Comparison of ENCODE assay signal across 2 cellular contexts in genomic region chr20:164618-165017, GRCh38.
TF ChIP-seq lines count a peak whose summit lies in the region.

No MANE protein-coding gene starts in this region.

TF ChIP-seq in liver, 16 proteins besides CTCF, POLR2A, EP300 and RAD21:
- TF ChIP-seq SP1 (IDR thresholded peaks at IDR 0.05): no peak
- TF ChIP-seq HNF4G (IDR thresholded peaks at IDR 0.05): no peak
- no peak for TF ChIP-seq MAX (IDR thresholded peaks at IDR 0.05)
- TF ChIP-seq FOXA2 (IDR thresholded peaks at IDR 0.05): peak; percentile 53
- TF ChIP-seq EGR1 (IDR thresholded peaks at IDR 0.05; ENCODE audit: low read depth in 2 of 2): no peak
- no peak for TF ChIP-seq TAF1 (conservative IDR thresholded peaks at IDR 0.05)
- no peak for TF ChIP-seq YY1 (IDR thresholded peaks at IDR 0.05)
- peak in 1 of 2 donors; percentile 42 for TF ChIP-seq HNF4A (conservative IDR thresholded peaks at IDR 0.05)
- no peak for TF ChIP-seq REST (IDR thresholded peaks at IDR 0.05)
- TF ChIP-seq GABPA (IDR thresholded peaks at IDR 0.05 in 1 of 2, conservative IDR thresholded peaks at IDR 0.05 in 1 of 2): no peak
- TF ChIP-seq JUND (IDR thresholded peaks at IDR 0.05): no peak
- no peak for TF ChIP-seq ATF3 (IDR thresholded peaks at IDR 0.05)
- peak in 1 of 2 donors; percentile 56 for TF ChIP-seq RXRA (IDR thresholded peaks at IDR 0.05)
- TF ChIP-seq FOXA1 (IDR thresholded peaks at IDR 0.05): peak; percentile 45
- TF ChIP-seq NR2F2 (IDR thresholded peaks at IDR 0.05): no peak
- no peak for TF ChIP-seq ZBTB33 (IDR thresholded peaks at IDR 0.05)

TF ChIP-seq in HepG2, 621 proteins besides CTCF, POLR2A, EP300 and RAD21:
- no peak for TF ChIP-seq MNT (IDR thresholded peaks at IDR 0.05)
- TF ChIP-seq ZNF569 (CRISPR knock-in tag; IDR thresholded peaks at IDR 0.05; ENCODE audit: borderline replicate concordance): no peak
- TF ChIP-seq AKNA (CRISPR knock-in tag; IDR thresholded peaks at IDR 0.05; ENCODE audit: borderline replicate concordance): no peak
- no peak for TF ChIP-seq TBL1XR1 (IDR thresholded peaks at IDR 0.05; ENCODE audit: borderline replicate concordance, low read length, partially characterized antibody)
- TF ChIP-seq ARID5B (CRISPR knock-in tag; IDR thresholded peaks at IDR 0.05): no peak
- TF ChIP-seq ZBTB2 (CRISPR knock-in tag; IDR thresholded peaks at IDR 0.05; ENCODE audit: low read depth): no peak
- TF ChIP-seq ZKSCAN5 (CRISPR knock-in tag; IDR thresholded peaks at IDR 0.05): no peak
- TF ChIP-seq SNRNP70 (IDR thresholded peaks at IDR 0.05; ENCODE audit: low read depth, low read length): no peak
- TF ChIP-seq ZNF572 (CRISPR knock-in tag; IDR thresholded peaks at IDR 0.05): no peak
- no peak for TF ChIP-seq NR2C2 (CRISPR knock-in tag; IDR thresholded peaks at IDR 0.05; ENCODE audit: borderline replicate concordance)
- TF ChIP-seq NFE2L2 (IDR thresholded peaks at IDR 0.05; ENCODE audit: low read length): no peak
- TF ChIP-seq IRF9 (CRISPR knock-in tag; IDR thresholded peaks at IDR 0.05; ENCODE audit: borderline replicate concordance): no peak
- no peak for TF ChIP-seq ZNF34 (CRISPR knock-in tag; IDR thresholded peaks at IDR 0.05; ENCODE audit: borderline replicate concordance)
- no peak for TF ChIP-seq ZNF770 (CRISPR knock-in tag; IDR thresholded peaks at IDR 0.05)
- no peak for TF ChIP-seq ZFP62 (CRISPR knock-in tag; IDR thresholded peaks at IDR 0.05)
- no peak for TF ChIP-seq ARID4A (CRISPR knock-in tag; IDR thresholded peaks at IDR 0.05; ENCODE audit: borderline replicate concordance)
- no peak for TF ChIP-seq ZFP36L1 (CRISPR knock-in tag; IDR thresholded peaks at IDR 0.05)
- TF ChIP-seq GZF1 (CRISPR knock-in tag; IDR thresholded peaks at IDR 0.05): no peak
- TF ChIP-seq DNMT1 (CRISPR knock-in tag; IDR thresholded peaks at IDR 0.05): no peak
